In genomic region chr3:4821975-4822374, GRCh38 we compare ENCODE assay signal across 12 cellular contexts.
DNase-seq lines count a peak whose midpoint lies in the region; ATAC-seq and FAIRE-seq lines count a peak whose summit lies in the region.
"Had no signal": no experiment of that assay in that cellular context is flagged by ENCODE, and none has a peak within 500 bp of the region (broad histone marks: within the 10 kb centered on the region; RNA-seq: fewer than 3 reads in every experiment).

No MANE protein-coding gene starts in this region.

- peak; percentile 72 for DNase-seq in activated CD4-positive, alpha-beta T cell treated with anti-CD3 and anti-CD28 coated beads, Interleukin-2, amount 50 U/mL, for 1 hour
- peak; percentile 56 for DNase-seq in activated naive CD8-positive, alpha-beta T cell treated with anti-CD3 and anti-CD28 coated beads, Interleukin-2, amount 50 U/mL, for 16 hours (ENCODE audit: low read depth, low spot score)
- DNase-seq in stimulated activated CD4-positive, alpha-beta T cell treated with anti-CD3 and anti-CD28 coated beads, Interleukin-4, amount 100 ng/mL, for 48 hours (ENCODE audit: low read depth in 2 of 2): peak; percentile 49 to 52
- DNase-seq in GDM1 (lab: John Stamatoyannopoulos, UW) (no peak), urothelium cell line (ENCODE audit: low spot score) (no peak), NCI-H524 (lab: John Stamatoyannopoulos, UW) (no peak)
- DNase-seq: BE2C, esophagus squamous epithelium, NCI-H2029, WERI-Rb-1 had no signal

- FAIRE-seq in urothelium cell line (lab: Jason Lieb, UNC): no peak

- ATAC-seq in GM19372 (IDR thresholded peaks at IDR 0.05; ENCODE audit: low read depth, unreplicated experiment) (peak; percentile 52), GM21737 (IDR thresholded peaks at IDR 0.05; ENCODE audit: unreplicated experiment) (no peak)

Comparison
In these comparisons a context has a peak if more than half of its experiments do, and no peak if none do; other contexts are left out.
1. DNase-seq: peak in activated CD4-positive, alpha-beta T cell treated with anti-CD3 and anti-CD28 coated beads, Interleukin-2, amount 50 U/mL, for 1 hour (single experiment), activated naive CD8-positive, alpha-beta T cell treated with anti-CD3 and anti-CD28 coated beads, Interleukin-2, amount 50 U/mL, for 16 hours (single experiment) and stimulated activated CD4-positive, alpha-beta T cell treated with anti-CD3 and anti-CD28 coated beads, Interleukin-4, amount 100 ng/mL, for 48 hours (2 of 2); none in GDM1 (single experiment), urothelium cell line (single experiment) and NCI-H524 (0 of 2).